10 cellular contexts compared by ENCODE assay signal in the genomic region with DNA sequence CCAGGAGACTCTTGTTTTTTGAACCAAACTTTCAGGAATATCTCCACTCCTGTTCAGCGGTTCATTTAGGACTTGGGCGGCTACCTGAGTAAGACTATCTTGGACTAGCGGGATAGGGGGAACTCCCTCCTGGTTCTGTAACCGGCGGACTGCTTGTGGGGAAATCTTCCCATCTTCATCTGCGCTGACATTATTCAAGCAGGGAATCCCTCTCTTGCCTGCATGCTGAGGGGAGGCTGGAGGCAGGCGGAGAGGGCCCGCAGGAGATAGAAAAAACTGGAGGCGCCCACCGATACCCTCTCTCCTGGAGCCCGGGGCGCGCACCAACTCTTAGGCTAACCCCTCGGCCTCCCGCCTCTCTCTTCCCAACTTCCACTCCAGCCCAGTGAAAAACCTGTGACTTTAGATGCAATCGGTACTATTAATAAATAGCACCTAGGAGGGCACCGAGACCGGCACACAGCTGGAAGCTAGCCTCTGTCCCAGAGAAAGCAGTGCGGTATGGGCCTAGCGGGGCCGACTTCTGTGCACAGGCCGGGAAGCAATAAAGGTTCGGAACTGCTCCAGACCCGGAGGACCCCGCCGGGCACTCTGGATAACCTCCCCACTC. TPM values are rescaled to one million over a fixed set of nuclear protein-coding genes. Genes with fewer than 3 reads are reported as not detected.
DNase-seq lines count a peak whose midpoint lies in the region; ATAC-seq, FAIRE-seq and TF ChIP-seq lines count a peak whose summit lies in the region.
"Had no signal": no experiment of that assay in that cellular context is flagged by ENCODE, and none has a peak within 500 bp of the region (broad histone marks: within the 10 kb centered on the region; RNA-seq: fewer than 3 reads in every experiment).

No MANE protein-coding gene starts in this region.

- TF ChIP-seq CTCF in coronary artery (IDR thresholded peaks at IDR 0.05) (no peak), mesothelial cell of epicardium (IDR thresholded peaks at IDR 0.05; ENCODE audit: unreplicated experiment) (no peak)

- no peaks in the 10 kb centered on the region for H3K36me3 Mint-ChIP-seq in activated T-cell treated with anti-CD3 and anti-CD28 coated beads, Interleukin-2, amount 50 U/mL, for 72 hours (ENCODE audit: insufficient read depth in 2 of 2)
- no peaks in the 10 kb centered on the region for H3K36me3 Mint-ChIP-seq in mesothelial cell of epicardium
- H3K36me3 Mint-ChIP-seq: CD8-positive, alpha-beta T cell had no signal

- no peaks in the 10 kb centered on the region for H3K9me3 Mint-ChIP-seq in activated T-cell treated with anti-CD3 and anti-CD28 coated beads, Interleukin-2, amount 50 U/mL, for 72 hours
- no peaks in the 10 kb centered on the region for H3K9me3 Mint-ChIP-seq in mesothelial cell of epicardium
- H3K9me3 Mint-ChIP-seq: CD8-positive, alpha-beta T cell had no signal

- peak overlapping the region; percentile 77 to 80 for H3K27ac ChIP-seq in coronary artery
- H3K27ac ChIP-seq: HL-60 had no signal

- H3K4me1 Mint-ChIP-seq in activated T-cell treated with anti-CD3 and anti-CD28 coated beads, Interleukin-2, amount 50 U/mL, for 72 hours (ENCODE audit: low read depth) = peaks cover 24% of the 10 kb centered on the region
- peaks cover 34% of the 10 kb centered on the region for H3K4me1 Mint-ChIP-seq in mesothelial cell of epicardium

- H3K4me3 Mint-ChIP-seq in activated T-cell treated with anti-CD3 and anti-CD28 coated beads, Interleukin-2, amount 50 U/mL, for 72 hours = peak overlapping the region; percentile 70 to 82
- peak overlapping the region; percentile 93 for H3K4me3 Mint-ChIP-seq in mesothelial cell of epicardium

- H3K27me3 Mint-ChIP-seq in activated T-cell treated with anti-CD3 and anti-CD28 coated beads, Interleukin-2, amount 50 U/mL, for 72 hours (ENCODE audit: low read depth) = peaks cover 64% of the 10 kb centered on the region
- H3K27me3 Mint-ChIP-seq in mesothelial cell of epicardium (ENCODE audit: low read depth) = no peaks in the 10 kb centered on the region

- FAIRE-seq in urothelium cell line (lab: Jason Lieb, UNC) = no peak

- H3K4me3 ChIP-seq in coronary artery = peak overlapping the region; percentile 78

- ATAC-seq in activated T-cell treated with anti-CD3 and anti-CD28 coated beads, Interleukin-2, amount 50 U/mL, for 72 hours (replicated peaks in 1 of 2) = no peak
- ATAC-seq in GM21515 (IDR thresholded peaks at IDR 0.05; ENCODE audit: unreplicated experiment) (no peak), GM18498 (IDR thresholded peaks at IDR 0.05; ENCODE audit: unreplicated experiment) (no peak)
- ATAC-seq: CD8-positive, alpha-beta T cell had no signal

- H3K27ac Mint-ChIP-seq in activated T-cell treated with anti-CD3 and anti-CD28 coated beads, Interleukin-2, amount 50 U/mL, for 72 hours = no peak overlapping the region
- peak overlapping the region; percentile 95 for H3K27ac Mint-ChIP-seq in mesothelial cell of epicardium
- H3K27ac Mint-ChIP-seq: CD8-positive, alpha-beta T cell had no signal

- no peak for DNase-seq in activated T-cell treated with anti-CD3 and anti-CD28 coated beads, Interleukin-2, amount 50 U/mL, for 72 hours
- no peak for DNase-seq in activated T-cell treated with anti-CD3 and anti-CD28 coated beads, Interleukin-2, amount 50 U/mL, for 1 hour
- DNase-seq in coronary artery (ENCODE audit: low spot score) (no peak), mesothelial cell of epicardium (ENCODE audit: low spot score in 2 of 2, unreplicated experiment in 2 of 2) (no peak), urothelium cell line (ENCODE audit: low spot score) (peak; percentile 5), COR-L47 (lab: John Stamatoyannopoulos, UW) (no peak)
- DNase-seq: CD8-positive, alpha-beta T cell had no signal

RNA-seq across cellular contexts. Expression of a gene that starts 1.7 kb away (rescaled TPM):
- under 1 TPM in 1 of 2 donors, not detected in 1; 0.35 TPM for total RNA-seq in activated T-cell treated with anti-CD3 and anti-CD28 coated beads, Interleukin-2, amount 50 U/mL, for 72 hours
- 54.0 to 58.0 TPM (median 57.5 TPM) in 3 replicates for total RNA-seq in mesothelial cell of epicardium
- total RNA-seq: CD8-positive, alpha-beta T cell had no signal

Comparison
In these comparisons a context has a peak if more than half of its experiments do, and no peak if none do; other contexts are left out.
1. RNA of a gene that starts 1.7 kb away (total RNA-seq): 54.0 to 58.0 TPM in mesothelial cell of epicardium; 0.35 TPM in activated T-cell treated with anti-CD3 and anti-CD28 coated beads, Interleukin-2, amount 50 U/mL, for 72 hours; every median in the first group is over 10 times any median in the second.